Comparison of ENCODE assay signal across 8 cellular contexts in genomic region chr12:108950991-108951739, GRCh38.
A peak's percentile ranks its signal among the peaks of the same experiment; 100 is the strongest.
DNase-seq lines count a peak whose midpoint lies in the region; ATAC-seq and TF ChIP-seq lines count a peak whose summit lies in the region.

No MANE protein-coding gene starts in this region.

- H3K27me3 ChIP-seq in Karpas-422 (ENCODE audit: low read length) (no peaks in the 10 kb centered on the region), Panc1 (ENCODE audit: control insufficient read depth, insufficient read depth, low read length) (0 out of 2 replicates have a peak, but pooled peaks cover 2% of the 10 kb centered on the region), stomach smooth muscle (ENCODE audit: control insufficient read depth in 1 of 2, insufficient read depth in 2 of 2, low read length in 2 of 2) (no peaks in the 10 kb centered on the region)

- H3K9me3 ChIP-seq in Karpas-422 (ENCODE audit: low read length) (no peaks in the 10 kb centered on the region), Panc1 (ENCODE audit: control insufficient read depth, insufficient read depth, low read depth, low read length) (no peaks in the 10 kb centered on the region; the same call in 1 of the 2 replicates), stomach smooth muscle (ENCODE audit: control insufficient read depth in 2 of 2, low read length in 2 of 2) (peaks cover 3 to 8% of the 10 kb centered on the region in 2 donors)

- H3K4me2 ChIP-seq in Karpas-422 (ENCODE audit: low read depth, low read length, poor library complexity, severe bottlenecking), result no peak overlapping the region

- CTCF ChIA-PET in Panc1 (lab: Charles Lee), result interaction anchor here (0.5 to 1.8 kb wide), 5 partner anchors 11 to 286 kb away, joined by 3 to 8 read pairs (median 4); no protein-coding TSS in a partner anchor

- H3K4me3 ChIP-seq in Karpas-422 (ENCODE audit: low read length), result no peak overlapping the region
- H3K4me3 ChIP-seq in Panc1 (ENCODE audit: low read depth in 2 of 2, low read length in 2 of 2), result peak overlapping the region in 1 of 2 experiments; percentile 36; a peak in 1 of 4 replicates
- H3K4me3 ChIP-seq in fibroblast of villous mesenchyme (ENCODE audit: low read depth, low read length), result no peak overlapping the region
- peak overlapping the region; percentile 33 to 55 for H3K4me3 ChIP-seq in stomach smooth muscle (ENCODE audit: low read length in 2 of 2)

- TF ChIP-seq CTCF in Panc1 (IDR thresholded peaks at IDR 0.05) (peak; percentile 95), fibroblast of villous mesenchyme (IDR thresholded peaks at IDR 0.05; ENCODE audit: insufficient read depth, low read depth, low read length) (peak; percentile 81)

- H3K79me2 ChIP-seq in Karpas-422 (ENCODE audit: low read length), result no peaks in the 10 kb centered on the region

- POLR2A ChIA-PET in Panc1 (lab: Charles Lee), result interaction anchor here (0.6 kb wide), 1 partner anchor 125 kb away, joined by 3 read pairs; no protein-coding TSS in a partner anchor

- no peaks in the 10 kb centered on the region; the same call in 1 of the 2 replicates for H3K4me1 ChIP-seq in Karpas-422 (ENCODE audit: low read length)
- H3K4me1 ChIP-seq in Panc1 (ENCODE audit: control insufficient read depth, insufficient read depth, low read length), result peaks cover 4% of the 10 kb centered on the region; the same call in 1 of the 2 replicates
- H3K4me1 ChIP-seq in stomach smooth muscle (ENCODE audit: control insufficient read depth, insufficient read depth, low read length), result peaks cover 6% of the 10 kb centered on the region

- no peak overlapping the region for H2AFZ ChIP-seq in Karpas-422 (ENCODE audit: low read length)

- H3K36me3 ChIP-seq in Karpas-422 (ENCODE audit: insufficient read depth, low read length) (no peaks in the 10 kb centered on the region), Panc1 (ENCODE audit: control insufficient read depth, insufficient read depth, low read length) (no peaks in the 10 kb centered on the region), stomach smooth muscle (ENCODE audit: control insufficient read depth in 2 of 2, insufficient read depth in 2 of 2, low read length in 2 of 2) (no peaks in the 10 kb centered on the region)

- no TSS peak for BruUV-seq in Panc1 (replicated peaks; lab: Mats Ljungman, UMichigan)

- ATAC-seq in Panc1, result peak; percentile 86
- ATAC-seq in GM19397 (IDR thresholded peaks at IDR 0.05; ENCODE audit: unreplicated experiment), result no peak

- no peaks in the 10 kb centered on the region for H3K9me2 ChIP-seq in Karpas-422 (replicated peaks; ENCODE audit: insufficient read depth, low read length)

- H4K20me1 ChIP-seq in Karpas-422 (ENCODE audit: insufficient read depth, low read depth, low read length), result no peaks in the 10 kb centered on the region

- H3K9ac ChIP-seq in Karpas-422 (ENCODE audit: low read length) (no peak overlapping the region), stomach smooth muscle (ENCODE audit: low read length in 2 of 2) (peak overlapping the region in 1 of 2 donors; percentile 21)

- intact Hi-C loops in Panc1 (cut with micrococcal nuclease; ENCODE audit: unreplicated experiment), result loop anchor here (1.0 to 10.0 kb wide), 3 partner anchors 67 to 286 kb away; partner anchors contain the start of genes ALKBH2 and UNG

- H3K27ac ChIP-seq in Karpas-422 (ENCODE audit: low read length) (no peak overlapping the region), Panc1 (ENCODE audit: low read length) (no peak overlapping the region), stomach smooth muscle (ENCODE audit: low read length) (no peak overlapping the region)

- in situ Hi-C loops in Panc1 (cut with HindIII; ENCODE audit: low pct_unique_long_range_greater_than_20kb, low sequenced_read_pairs), result no loop called here

- DNase-seq in DMS79 treated with DMSO at 0.1 percent for 48 hours (lab: John Stamatoyannopoulos, UW) (peak; percentile 74), Karpas-422 (peak; percentile 90), Panc1 (ENCODE audit: low read depth, low spot score) (peak; percentile 41), activated T-helper 1 cell treated with Interleukin-2 at 50 U/mL for 16 hours (ENCODE audit: low read depth) (peak; percentile 48), fibroblast of villous mesenchyme (ENCODE audit: low read depth) (peak; percentile 72), nucleus accumbens (lab: John Stamatoyannopoulos, UW) (peak in 50 of 56 donors; percentile 1 to 82 (median 43))

Comparison
In these comparisons a context has a peak if more than half of its experiments do, and no peak if none do; other contexts are left out.
1. H3K4me3 ChIP-seq: peak in stomach smooth muscle (2 of 2); none in Karpas-422 (single experiment) and fibroblast of villous mesenchyme (single experiment).
2. Peak in every context shown above with its lines, with median percentiles within 50 percentile points of each other: DNase-seq.